Comparison of ENCODE assay signal across 27 cellular contexts in the genomic region with DNA sequence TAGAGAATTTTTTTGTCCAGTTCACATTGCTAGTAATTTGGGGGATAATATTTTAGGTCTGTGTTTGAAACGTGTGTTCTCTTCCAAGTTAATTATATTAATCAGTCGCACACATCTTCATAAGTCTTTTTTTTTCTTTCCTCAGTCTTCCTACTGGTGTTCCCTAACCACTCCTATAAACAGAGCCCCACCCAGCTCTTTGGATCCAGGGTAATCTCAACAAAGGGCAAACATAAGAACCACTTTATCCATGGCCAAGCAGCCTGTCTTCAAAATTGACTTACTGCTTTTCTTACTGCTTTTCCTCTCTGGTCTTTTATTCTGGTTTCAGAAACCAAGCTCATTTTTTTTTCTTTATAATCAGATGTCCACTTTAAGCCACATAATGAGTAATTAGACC.
"Had no signal": no experiment of that assay in that cellular context is flagged by ENCODE, and none has a peak within 500 bp of the region (broad histone marks: within the 10 kb centered on the region; RNA-seq: fewer than 3 reads in every experiment).

No MANE protein-coding gene starts in this region.

- H3K27me3 Mint-ChIP-seq: progenitor cell of endocrine pancreas, type B pancreatic cell had no signal

- H3K79me2 ChIP-seq: parathyroid adenoma had no signal

- H3K4me1 Mint-ChIP-seq: memory B cell, naive B cell had no signal

- H3K36me3 Mint-ChIP-seq: memory B cell; naive B cell; natural killer cell treated with Interleukin-12 subunit alpha and Interleukin-12 subunit beta and Interleukin-15 and Interleukin-18, amount 100 ng/mL, for 72 hours; type B pancreatic cell had no signal

- H3K9ac ChIP-seq: parathyroid adenoma had no signal

- H3K27me3 ChIP-seq: dorsolateral prefrontal cortex, gastrocnemius medialis, heart left ventricle, neutrophil, right lobe of liver, stomach, thyroid gland had no signal

- H3K9me3 Mint-ChIP-seq: memory B cell, naive B cell, type B pancreatic cell had no signal

- DNase-seq: dorsolateral prefrontal cortex; effector CD4-positive, alpha-beta T cell; foreskin fibroblast; gastrocnemius medialis; heart left ventricle; hippocampal formation; left cardiac atrium; left ventricle myocardium superior; naive B cell; right lobe of liver; stimulated activated CD4-positive, alpha-beta T cell treated with anti-CD3 and anti-CD28 coated beads, Interleukin-12 subunit alpha, Interleukin-12 subunit beta, amount 100 ng/mL, for 4 hours; stimulated activated CD4-positive, alpha-beta T cell treated with anti-CD3 and anti-CD28 coated beads, Interleukin-1b, Interleukin-23, amount 100 ng/mL, for 48 hours; stimulated activated CD4-positive, alpha-beta T cell treated with anti-CD3 and anti-CD28 coated beads, Interleukin-4, amount 100 ng/mL, for 1 hour; stimulated activated CD8-positive, alpha-beta memory T cell treated with anti-CD3 and anti-CD28 coated beads, Interleukin-4, amount 100 ng/mL, for 48 hours; stimulated activated naive CD4-positive, alpha-beta T cell; stomach; thyroid gland had no signal

- H3K4me3 ChIP-seq: dorsolateral prefrontal cortex, gastrocnemius medialis, heart left ventricle, lung, right lobe of liver, smooth muscle cell, stomach, thyroid gland had no signal

- H3K27ac Mint-ChIP-seq: memory B cell; natural killer cell treated with Interleukin-12 subunit alpha and Interleukin-12 subunit beta and Interleukin-15 and Interleukin-18, amount 100 ng/mL, for 72 hours; progenitor cell of endocrine pancreas; type B pancreatic cell had no signal

- H3K27ac ChIP-seq: dorsolateral prefrontal cortex, gastrocnemius medialis, heart left ventricle, neutrophil, parathyroid adenoma, right lobe of liver, stomach, thyroid gland had no signal

- H2AFZ ChIP-seq: parathyroid adenoma had no signal

- H3K4me3 Mint-ChIP-seq: memory B cell; naive B cell; natural killer cell treated with Interleukin-12 subunit alpha and Interleukin-12 subunit beta and Interleukin-15 and Interleukin-18, amount 100 ng/mL, for 72 hours; neural crest cell; type B pancreatic cell had no signal

- H3K36me3 ChIP-seq: gastrocnemius medialis, heart left ventricle, neutrophil, right lobe of liver, stomach, thyroid gland had no signal

- ATAC-seq: esophagus mucosa; gastrocnemius medialis; heart left ventricle; left cardiac atrium; left ventricle myocardium superior; natural killer cell treated with Interleukin-12 subunit alpha and Interleukin-12 subunit beta and Interleukin-15 and Interleukin-18, amount 100 ng/mL, for 72 hours; right lobe of liver had no signal

- H3K4me2 ChIP-seq: smooth muscle cell had no signal

- H3K4me1 ChIP-seq: gastrocnemius medialis, heart left ventricle, parathyroid adenoma, right lobe of liver, stomach, thyroid gland had no signal

- H3K9me3 ChIP-seq: gastrocnemius medialis, heart left ventricle, neutrophil, right lobe of liver, stomach, thyroid gland had no signal
